10 cellular contexts compared by ENCODE assay signal in genomic region chr3:65883614-65884013, GRCh38.
A peak's percentile ranks its signal among the peaks of the same experiment; 100 is the strongest.
DNase-seq lines count a peak whose midpoint lies in the region; ATAC-seq, FAIRE-seq and TF ChIP-seq lines count a peak whose summit lies in the region.
"Had no signal": no experiment of that assay in that cellular context is flagged by ENCODE, and none has a peak within 500 bp of the region (broad histone marks: within the 10 kb centered on the region; RNA-seq: fewer than 3 reads in every experiment).

No MANE protein-coding gene starts in this region.

- peak in 1 of 2 experiments; percentile 66; a peak in 3 of 6 replicates for ATAC-seq in A549
- ATAC-seq in lung (ENCODE audit: insufficient read depth, low FRiP score), result peak; percentile 41
- no peak for ATAC-seq in GM21360 (IDR thresholded peaks at IDR 0.05; ENCODE audit: unreplicated experiment)
- ATAC-seq in HG03175 (IDR thresholded peaks at IDR 0.05; ENCODE audit: unreplicated experiment), result no peak

- H3K27me3 ChIP-seq in lung (ENCODE audit: control insufficient read depth, insufficient read depth) (no peaks in the 10 kb centered on the region), vagina (no peaks in the 10 kb centered on the region)

- FAIRE-seq in A549 (lab: Jason Lieb, UNC), result no peak

- 1% methylated on average over 3 of the region's 3 CpGs for WGBS in A549 (ENCODE audit: missing lambda C conversion rate)
- WGBS in lung, 2 donors, result 22 to 50% methylated on average over 3 of the region's 3 CpGs

- no peaks in the 10 kb centered on the region for H3K9me3 ChIP-seq in A549
- H3K9me3 ChIP-seq in lung (ENCODE audit: control insufficient read depth in 2 of 2, insufficient read depth in 1 of 2, low read length in 1 of 2), result no peaks in the 10 kb centered on the region
- no peaks in the 10 kb centered on the region for H3K9me3 ChIP-seq in vagina

- TF ChIP-seq POLR2A in A549 (IDR thresholded peaks at IDR 0.05; ENCODE audit: low read length) (no peak), vagina (IDR thresholded peaks at IDR 0.05) (no peak)

- TF ChIP-seq RAD21 in A549 (conservative IDR thresholded peaks at IDR 0.05 in 1 of 2, IDR thresholded peaks at IDR 0.05 in 1 of 2), result no peak

- H3K4me2 ChIP-seq in A549, result peak overlapping the region; percentile 50

- H3K27ac ChIP-seq in A549, result peak overlapping the region; percentile 37 to 51; a peak in 3 of 6 replicates
- no peak overlapping the region for H3K27ac ChIP-seq in lung (ENCODE audit: low read depth in 1 of 2, low read length in 1 of 2)
- H3K27ac ChIP-seq in vagina, result no peak overlapping the region

- intact Hi-C loops in vagina (cut with DNase I), result no loop called here

- H3K4me3 ChIP-seq in A549 (no peak overlapping the region), lung (no peak overlapping the region), vagina (no peak overlapping the region)

- DNase-seq in A549 (ENCODE audit: low read depth in 1 of 2, low spot score in 1 of 2), result peak in 1 of 2 experiments; percentile 14
- peak; percentile 18 for DNase-seq in NCI-H1105 treated with DMSO at 0.1 percent for 48 hours (lab: John Stamatoyannopoulos, UW)
- DNase-seq in amniotic epithelial cell (ENCODE audit: low read depth), result peak; percentile 22
- no peak for DNase-seq in lung (ENCODE audit: low spot score)
- no peak for DNase-seq in SIG-M5 (lab: John Stamatoyannopoulos, UW)
- DNase-seq in vagina (ENCODE audit: extremely low spot score in 2 of 2), result no peak
- DNase-seq: KG1; stimulated activated naive CD4-positive, alpha-beta T cell had no signal

- POLR2A ChIA-PET in A549 (lab: Yijun Ruan, JAX), result no interaction called here

- no peak for TF ChIP-seq EP300 in A549 (IDR thresholded peaks at IDR 0.05)

- H3K4me1 ChIP-seq in A549, result peaks cover 20% of the 10 kb centered on the region; the same call in 2 of the 3 replicates
- H3K4me1 ChIP-seq in lung (ENCODE audit: control insufficient read depth in 2 of 2, insufficient read depth in 2 of 2, low read length in 2 of 2), result peaks cover 10 to 13% of the 10 kb centered on the region in 2 donors
- no peaks in the 10 kb centered on the region for H3K4me1 ChIP-seq in vagina

- CTCF ChIA-PET in A549 (lab: Yijun Ruan, JAX), result no interaction called here

- H3K36me3 ChIP-seq in lung (ENCODE audit: control insufficient read depth in 2 of 2, insufficient read depth in 2 of 2, low read length in 2 of 2) (no peaks in the 10 kb centered on the region), vagina (no peaks in the 10 kb centered on the region)

- TF ChIP-seq CTCF in A549 (IDR thresholded peaks at IDR 0.05) (no peak), lung (IDR thresholded peaks at IDR 0.05; ENCODE audit: control extremely low read depth, extremely low read depth) (no peak), vagina (IDR thresholded peaks at IDR 0.05) (no peak)

TF ChIP-seq in A549, 52 proteins besides CTCF, POLR2A, EP300 and RAD21:
- TF ChIP-seq MYC (IDR thresholded peaks at IDR 0.05; ENCODE audit: borderline replicate concordance, low read length), result no peak
- TF ChIP-seq BHLHE40 (IDR thresholded peaks at IDR 0.05; ENCODE audit: low read depth, low read length), result no peak
- no peak for TF ChIP-seq CEBPB (IDR thresholded peaks at IDR 0.05)
- TF ChIP-seq, protein P1, sequence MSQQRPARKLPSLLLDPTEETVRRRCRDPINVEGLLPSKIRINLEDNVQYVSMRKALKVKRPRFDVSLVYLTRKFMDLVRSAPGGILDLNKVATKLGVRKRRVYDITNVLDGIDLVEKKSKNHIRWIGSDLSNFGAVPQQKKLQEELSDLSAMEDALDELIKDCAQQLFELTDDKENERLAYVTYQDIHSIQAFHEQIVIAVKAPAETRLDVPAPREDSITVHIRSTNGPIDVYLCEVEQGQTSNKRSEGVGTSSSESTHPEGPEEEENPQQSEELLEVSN (IDR thresholded peaks at IDR 0.05; ENCODE audit: borderline replicate concordance, low read depth), result no peak
- TF ChIP-seq NFE2L2 (conservative IDR thresholded peaks at IDR 0.05; ENCODE audit: low read length), result no peak
- TF ChIP-seq PHF8 (IDR thresholded peaks at IDR 0.05; ENCODE audit: borderline replicate concordance, low read depth), result no peak
- TF ChIP-seq ZNF302 (CRISPR knock-in tag; IDR thresholded peaks at IDR 0.05), result no peak
- no peak for TF ChIP-seq RCOR1 (IDR thresholded peaks at IDR 0.05; ENCODE audit: low read depth, low read length)
- no peak for TF ChIP-seq GATA3 (IDR thresholded peaks at IDR 0.05; ENCODE audit: borderline replicate concordance)
- TF ChIP-seq, protein P2, sequence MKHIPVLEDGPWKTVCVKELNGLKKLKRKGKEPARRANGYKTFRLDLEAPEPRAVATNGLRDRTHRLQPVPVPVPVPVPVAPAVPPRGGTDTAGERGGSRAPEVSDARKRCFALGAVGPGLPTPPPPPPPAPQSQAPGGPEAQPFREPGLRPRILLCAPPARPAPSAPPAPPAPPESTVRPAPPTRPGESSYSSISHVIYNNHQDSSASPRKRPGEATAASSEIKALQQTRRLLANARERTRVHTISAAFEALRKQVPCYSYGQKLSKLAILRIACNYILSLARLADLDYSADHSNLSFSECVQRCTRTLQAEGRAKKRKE (CRISPR knock-in tag; IDR thresholded peaks at IDR 0.05; ENCODE audit: low read depth), result no peak
- TF ChIP-seq, protein P3, sequence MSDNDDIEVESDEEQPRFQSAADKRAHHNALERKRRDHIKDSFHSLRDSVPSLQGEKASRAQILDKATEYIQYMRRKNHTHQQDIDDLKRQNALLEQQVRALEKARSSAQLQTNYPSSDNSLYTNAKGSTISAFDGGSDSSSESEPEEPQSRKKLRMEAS (IDR thresholded peaks at IDR 0.05), result no peak
- no peak for TF ChIP-seq HES2 (IDR thresholded peaks at IDR 0.05)
- no peak for TF ChIP-seq BCL3 (IDR thresholded peaks at IDR 0.05)

Comparison
In these comparisons a context has a peak if more than half of its experiments do, and no peak if none do; other contexts are left out.
1. DNase-seq: peak in NCI-H1105 treated with DMSO at 0.1 percent for 48 hours (single experiment) and amniotic epithelial cell (single experiment); none in lung (single experiment), SIG-M5 (single experiment) and vagina (0 of 2).
2. H3K27ac ChIP-seq: peak in A549 (2 of 2); none in lung (0 of 2) and vagina (single experiment).